Comparison of ENCODE assay signal across 1 cellular context in the genomic region with DNA sequence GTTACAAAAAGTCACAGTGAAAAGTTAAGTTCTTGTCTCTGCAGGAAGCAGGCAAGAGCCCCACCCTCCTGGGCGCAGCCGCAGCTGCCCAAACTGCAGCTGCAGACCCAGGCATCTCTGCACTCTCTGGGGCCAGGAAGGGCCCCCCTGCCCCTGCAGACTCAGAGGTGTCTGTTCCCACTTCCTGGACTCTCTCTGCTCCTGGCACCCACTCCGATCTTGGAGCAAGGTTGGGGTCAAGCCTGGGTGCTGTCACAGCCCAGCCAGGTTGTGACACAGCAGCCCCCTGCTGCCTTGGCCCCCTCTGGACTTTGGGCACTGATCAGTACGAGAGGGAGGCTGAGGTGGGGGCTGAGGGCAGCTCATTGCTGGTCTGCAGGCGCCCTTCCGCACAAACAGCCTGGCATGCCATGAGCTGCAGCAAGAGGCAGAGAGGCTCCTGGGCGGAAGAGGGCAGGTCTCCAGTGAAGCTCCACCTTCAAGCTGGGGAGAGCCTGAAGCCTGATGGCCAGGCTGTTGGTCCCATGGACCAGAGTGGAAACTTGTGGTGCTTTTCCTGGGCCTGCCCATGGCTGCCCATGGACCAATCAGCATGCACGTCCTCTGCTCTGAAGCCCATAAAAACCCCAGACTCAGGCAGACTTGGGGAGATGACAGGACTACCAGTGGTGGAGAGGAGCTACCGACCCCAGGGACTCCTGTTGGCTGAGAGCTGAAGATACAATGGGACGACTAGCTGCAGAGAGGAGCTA.
TF ChIP-seq lines count a peak whose summit lies in the region.

No MANE protein-coding gene starts in this region.

TF ChIP-seq in HepG2, 621 proteins besides CTCF, POLR2A, EP300 and RAD21 (continued from another document and continues in another):
- TF ChIP-seq, protein P1, sequence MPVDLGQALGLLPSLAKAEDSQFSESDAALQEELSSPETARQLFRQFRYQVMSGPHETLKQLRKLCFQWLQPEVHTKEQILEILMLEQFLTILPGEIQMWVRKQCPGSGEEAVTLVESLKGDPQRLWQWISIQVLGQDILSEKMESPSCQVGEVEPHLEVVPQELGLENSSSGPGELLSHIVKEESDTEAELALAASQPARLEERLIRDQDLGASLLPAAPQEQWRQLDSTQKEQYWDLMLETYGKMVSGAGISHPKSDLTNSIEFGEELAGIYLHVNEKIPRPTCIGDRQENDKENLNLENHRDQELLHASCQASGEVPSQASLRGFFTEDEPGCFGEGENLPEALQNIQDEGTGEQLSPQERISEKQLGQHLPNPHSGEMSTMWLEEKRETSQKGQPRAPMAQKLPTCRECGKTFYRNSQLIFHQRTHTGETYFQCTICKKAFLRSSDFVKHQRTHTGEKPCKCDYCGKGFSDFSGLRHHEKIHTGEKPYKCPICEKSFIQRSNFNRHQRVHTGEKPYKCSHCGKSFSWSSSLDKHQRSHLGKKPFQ (CRISPR knock-in tag; IDR thresholded peaks at IDR 0.05; ENCODE audit: insufficient replicate concordance): no peak
- TF ChIP-seq ZNF557 (CRISPR knock-in tag; IDR thresholded peaks at IDR 0.05): no peak
- TF ChIP-seq, protein P2, sequence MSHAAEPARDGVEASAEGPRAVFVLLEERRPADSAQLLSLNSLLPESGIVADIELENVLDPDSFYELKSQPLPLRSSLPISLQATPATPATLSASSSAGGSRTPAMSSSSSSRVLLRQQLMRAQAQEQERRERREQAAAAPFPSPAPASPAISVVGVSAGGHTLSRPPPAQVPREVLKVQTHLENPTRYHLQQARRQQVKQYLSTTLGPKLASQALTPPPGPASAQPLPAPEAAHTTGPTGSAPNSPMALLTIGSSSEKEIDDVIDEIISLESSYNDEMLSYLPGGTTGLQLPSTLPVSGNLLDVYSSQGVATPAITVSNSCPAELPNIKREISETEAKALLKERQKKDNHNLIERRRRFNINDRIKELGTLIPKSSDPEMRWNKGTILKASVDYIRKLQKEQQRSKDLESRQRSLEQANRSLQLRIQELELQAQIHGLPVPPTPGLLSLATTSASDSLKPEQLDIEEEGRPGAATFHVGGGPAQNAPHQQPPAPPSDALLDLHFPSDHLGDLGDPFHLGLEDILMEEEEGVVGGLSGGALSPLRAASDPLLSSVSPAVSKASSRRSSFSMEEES (CRISPR knock-in tag; IDR thresholded peaks at IDR 0.05): no peak
- TF ChIP-seq ZSCAN21 (CRISPR knock-in tag; IDR thresholded peaks at IDR 0.05; ENCODE audit: borderline replicate concordance): no peak; the same call in 1 of the 2 replicates
- peak; percentile 84 for TF ChIP-seq ZNF768 (CRISPR knock-in tag; IDR thresholded peaks at IDR 0.05)
- TF ChIP-seq ZNF121 (CRISPR knock-in tag; IDR thresholded peaks at IDR 0.05): no peak
- TF ChIP-seq, protein P3, sequence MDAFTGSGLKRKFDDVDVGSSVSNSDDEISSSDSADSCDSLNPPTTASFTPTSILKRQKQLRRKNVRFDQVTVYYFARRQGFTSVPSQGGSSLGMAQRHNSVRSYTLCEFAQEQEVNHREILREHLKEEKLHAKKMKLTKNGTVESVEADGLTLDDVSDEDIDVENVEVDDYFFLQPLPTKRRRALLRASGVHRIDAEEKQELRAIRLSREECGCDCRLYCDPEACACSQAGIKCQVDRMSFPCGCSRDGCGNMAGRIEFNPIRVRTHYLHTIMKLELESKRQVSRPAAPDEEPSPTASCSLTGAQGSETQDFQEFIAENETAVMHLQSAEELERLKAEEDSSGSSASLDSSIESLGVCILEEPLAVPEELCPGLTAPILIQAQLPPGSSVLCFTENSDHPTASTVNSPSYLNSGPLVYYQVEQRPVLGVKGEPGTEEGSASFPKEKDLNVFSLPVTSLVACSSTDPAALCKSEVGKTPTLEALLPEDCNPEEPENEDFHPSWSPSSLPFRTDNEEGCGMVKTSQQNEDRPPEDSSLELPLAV (CRISPR knock-in tag; conservative IDR thresholded peaks at IDR 0.05; ENCODE audit: low read depth): no peak
- no peak for TF ChIP-seq MBNL3 (CRISPR knock-in tag; conservative IDR thresholded peaks at IDR 0.05)
- TF ChIP-seq PAWR (CRISPR knock-in tag; IDR thresholded peaks at IDR 0.05; ENCODE audit: borderline replicate concordance): no peak; the same call in 1 of the 2 replicates
- TF ChIP-seq, protein P4, sequence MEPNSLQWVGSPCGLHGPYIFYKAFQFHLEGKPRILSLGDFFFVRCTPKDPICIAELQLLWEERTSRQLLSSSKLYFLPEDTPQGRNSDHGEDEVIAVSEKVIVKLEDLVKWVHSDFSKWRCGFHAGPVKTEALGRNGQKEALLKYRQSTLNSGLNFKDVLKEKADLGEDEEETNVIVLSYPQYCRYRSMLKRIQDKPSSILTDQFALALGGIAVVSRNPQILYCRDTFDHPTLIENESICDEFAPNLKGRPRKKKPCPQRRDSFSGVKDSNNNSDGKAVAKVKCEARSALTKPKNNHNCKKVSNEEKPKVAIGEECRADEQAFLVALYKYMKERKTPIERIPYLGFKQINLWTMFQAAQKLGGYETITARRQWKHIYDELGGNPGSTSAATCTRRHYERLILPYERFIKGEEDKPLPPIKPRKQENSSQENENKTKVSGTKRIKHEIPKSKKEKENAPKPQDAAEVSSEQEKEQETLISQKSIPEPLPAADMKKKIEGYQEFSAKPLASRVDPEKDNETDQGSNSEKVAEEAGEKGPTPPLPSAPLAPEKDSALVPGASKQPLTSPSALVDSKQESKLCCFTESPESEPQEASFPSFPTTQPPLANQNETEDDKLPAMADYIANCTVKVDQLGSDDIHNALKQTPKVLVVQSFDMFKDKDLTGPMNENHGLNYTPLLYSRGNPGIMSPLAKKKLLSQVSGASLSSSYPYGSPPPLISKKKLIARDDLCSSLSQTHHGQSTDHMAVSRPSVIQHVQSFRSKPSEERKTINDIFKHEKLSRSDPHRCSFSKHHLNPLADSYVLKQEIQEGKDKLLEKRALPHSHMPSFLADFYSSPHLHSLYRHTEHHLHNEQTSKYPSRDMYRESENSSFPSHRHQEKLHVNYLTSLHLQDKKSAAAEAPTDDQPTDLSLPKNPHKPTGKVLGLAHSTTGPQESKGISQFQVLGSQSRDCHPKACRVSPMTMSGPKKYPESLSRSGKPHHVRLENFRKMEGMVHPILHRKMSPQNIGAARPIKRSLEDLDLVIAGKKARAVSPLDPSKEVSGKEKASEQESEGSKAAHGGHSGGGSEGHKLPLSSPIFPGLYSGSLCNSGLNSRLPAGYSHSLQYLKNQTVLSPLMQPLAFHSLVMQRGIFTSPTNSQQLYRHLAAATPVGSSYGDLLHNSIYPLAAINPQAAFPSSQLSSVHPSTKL (CRISPR knock-in tag; IDR thresholded peaks at IDR 0.05): peak; percentile 54; the same call in 1 of the 2 replicates
- no peak for TF ChIP-seq ZNF234 (CRISPR knock-in tag; conservative IDR thresholded peaks at IDR 0.05)
- TF ChIP-seq, protein P5, sequence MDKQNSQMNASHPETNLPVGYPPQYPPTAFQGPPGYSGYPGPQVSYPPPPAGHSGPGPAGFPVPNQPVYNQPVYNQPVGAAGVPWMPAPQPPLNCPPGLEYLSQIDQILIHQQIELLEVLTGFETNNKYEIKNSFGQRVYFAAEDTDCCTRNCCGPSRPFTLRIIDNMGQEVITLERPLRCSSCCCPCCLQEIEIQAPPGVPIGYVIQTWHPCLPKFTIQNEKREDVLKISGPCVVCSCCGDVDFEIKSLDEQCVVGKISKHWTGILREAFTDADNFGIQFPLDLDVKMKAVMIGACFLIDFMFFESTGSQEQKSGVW (CRISPR knock-in tag; IDR thresholded peaks at IDR 0.05; ENCODE audit: borderline replicate concordance): no peak
- TF ChIP-seq, protein P6, sequence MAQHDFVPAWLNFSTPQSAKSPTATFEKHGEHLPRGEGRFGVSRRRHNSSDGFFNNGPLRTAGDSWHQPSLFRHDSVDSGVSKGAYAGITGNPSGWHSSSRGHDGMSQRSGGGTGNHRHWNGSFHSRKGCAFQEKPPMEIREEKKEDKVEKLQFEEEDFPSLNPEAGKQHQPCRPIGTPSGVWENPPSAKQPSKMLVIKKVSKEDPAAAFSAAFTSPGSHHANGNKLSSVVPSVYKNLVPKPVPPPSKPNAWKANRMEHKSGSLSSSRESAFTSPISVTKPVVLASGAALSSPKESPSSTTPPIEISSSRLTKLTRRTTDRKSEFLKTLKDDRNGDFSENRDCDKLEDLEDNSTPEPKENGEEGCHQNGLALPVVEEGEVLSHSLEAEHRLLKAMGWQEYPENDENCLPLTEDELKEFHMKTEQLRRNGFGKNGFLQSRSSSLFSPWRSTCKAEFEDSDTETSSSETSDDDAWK (CRISPR knock-in tag; IDR thresholded peaks at IDR 0.05): no peak
- TF ChIP-seq FOXJ3 (CRISPR knock-in tag; IDR thresholded peaks at IDR 0.05; ENCODE audit: borderline replicate concordance): no peak
- TF ChIP-seq EED (CRISPR knock-in tag; IDR thresholded peaks at IDR 0.05): 0 out of 2 replicates have a peak, but pooled peaks have one; percentile 55
- TF ChIP-seq FOSL2 (CRISPR knock-in tag; IDR thresholded peaks at IDR 0.05): peak; percentile 53; the same call in 1 of the 2 replicates
- TF ChIP-seq ZBTB7A (CRISPR knock-in tag; IDR thresholded peaks at IDR 0.05): peak; percentile 97
- TF ChIP-seq HOXA7 (CRISPR knock-in tag; IDR thresholded peaks at IDR 0.05): no peak
- TF ChIP-seq, protein P7, sequence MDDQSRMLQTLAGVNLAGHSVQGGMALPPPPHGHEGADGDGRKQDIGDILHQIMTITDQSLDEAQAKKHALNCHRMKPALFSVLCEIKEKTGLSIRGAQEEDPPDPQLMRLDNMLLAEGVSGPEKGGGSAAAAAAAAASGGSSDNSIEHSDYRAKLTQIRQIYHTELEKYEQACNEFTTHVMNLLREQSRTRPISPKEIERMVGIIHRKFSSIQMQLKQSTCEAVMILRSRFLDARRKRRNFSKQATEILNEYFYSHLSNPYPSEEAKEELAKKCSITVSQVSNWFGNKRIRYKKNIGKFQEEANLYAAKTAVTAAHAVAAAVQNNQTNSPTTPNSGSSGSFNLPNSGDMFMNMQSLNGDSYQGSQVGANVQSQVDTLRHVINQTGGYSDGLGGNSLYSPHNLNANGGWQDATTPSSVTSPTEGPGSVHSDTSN (CRISPR knock-in tag; IDR thresholded peaks at IDR 0.05; ENCODE audit: borderline replicate concordance): no peak
- peak; percentile 82 for TF ChIP-seq ZNF772 (CRISPR knock-in tag; IDR thresholded peaks at IDR 0.05)
- peak; percentile 64; the same call in 1 of the 2 replicates for TF ChIP-seq KDM3A (CRISPR knock-in tag; IDR thresholded peaks at IDR 0.05; ENCODE audit: low read depth)
- TF ChIP-seq, protein P8, sequence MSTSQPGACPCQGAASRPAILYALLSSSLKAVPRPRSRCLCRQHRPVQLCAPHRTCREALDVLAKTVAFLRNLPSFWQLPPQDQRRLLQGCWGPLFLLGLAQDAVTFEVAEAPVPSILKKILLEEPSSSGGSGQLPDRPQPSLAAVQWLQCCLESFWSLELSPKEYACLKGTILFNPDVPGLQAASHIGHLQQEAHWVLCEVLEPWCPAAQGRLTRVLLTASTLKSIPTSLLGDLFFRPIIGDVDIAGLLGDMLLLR (CRISPR knock-in tag; IDR thresholded peaks at IDR 0.05): no peak
- TF ChIP-seq TRIM24 (CRISPR knock-in tag; IDR thresholded peaks at IDR 0.05): no peak
- TF ChIP-seq PHF20 (CRISPR knock-in tag; IDR thresholded peaks at IDR 0.05): peak; percentile 59
- TF ChIP-seq ZSCAN9 (CRISPR knock-in tag; IDR thresholded peaks at IDR 0.05; ENCODE audit: borderline replicate concordance): no peak; the same call in 1 of the 2 replicates
- no peak for TF ChIP-seq ZSCAN12 (CRISPR knock-in tag; IDR thresholded peaks at IDR 0.05)
- no peak for TF ChIP-seq RARG (CRISPR knock-in tag; IDR thresholded peaks at IDR 0.05; ENCODE audit: low read depth)
- TF ChIP-seq, protein P9, sequence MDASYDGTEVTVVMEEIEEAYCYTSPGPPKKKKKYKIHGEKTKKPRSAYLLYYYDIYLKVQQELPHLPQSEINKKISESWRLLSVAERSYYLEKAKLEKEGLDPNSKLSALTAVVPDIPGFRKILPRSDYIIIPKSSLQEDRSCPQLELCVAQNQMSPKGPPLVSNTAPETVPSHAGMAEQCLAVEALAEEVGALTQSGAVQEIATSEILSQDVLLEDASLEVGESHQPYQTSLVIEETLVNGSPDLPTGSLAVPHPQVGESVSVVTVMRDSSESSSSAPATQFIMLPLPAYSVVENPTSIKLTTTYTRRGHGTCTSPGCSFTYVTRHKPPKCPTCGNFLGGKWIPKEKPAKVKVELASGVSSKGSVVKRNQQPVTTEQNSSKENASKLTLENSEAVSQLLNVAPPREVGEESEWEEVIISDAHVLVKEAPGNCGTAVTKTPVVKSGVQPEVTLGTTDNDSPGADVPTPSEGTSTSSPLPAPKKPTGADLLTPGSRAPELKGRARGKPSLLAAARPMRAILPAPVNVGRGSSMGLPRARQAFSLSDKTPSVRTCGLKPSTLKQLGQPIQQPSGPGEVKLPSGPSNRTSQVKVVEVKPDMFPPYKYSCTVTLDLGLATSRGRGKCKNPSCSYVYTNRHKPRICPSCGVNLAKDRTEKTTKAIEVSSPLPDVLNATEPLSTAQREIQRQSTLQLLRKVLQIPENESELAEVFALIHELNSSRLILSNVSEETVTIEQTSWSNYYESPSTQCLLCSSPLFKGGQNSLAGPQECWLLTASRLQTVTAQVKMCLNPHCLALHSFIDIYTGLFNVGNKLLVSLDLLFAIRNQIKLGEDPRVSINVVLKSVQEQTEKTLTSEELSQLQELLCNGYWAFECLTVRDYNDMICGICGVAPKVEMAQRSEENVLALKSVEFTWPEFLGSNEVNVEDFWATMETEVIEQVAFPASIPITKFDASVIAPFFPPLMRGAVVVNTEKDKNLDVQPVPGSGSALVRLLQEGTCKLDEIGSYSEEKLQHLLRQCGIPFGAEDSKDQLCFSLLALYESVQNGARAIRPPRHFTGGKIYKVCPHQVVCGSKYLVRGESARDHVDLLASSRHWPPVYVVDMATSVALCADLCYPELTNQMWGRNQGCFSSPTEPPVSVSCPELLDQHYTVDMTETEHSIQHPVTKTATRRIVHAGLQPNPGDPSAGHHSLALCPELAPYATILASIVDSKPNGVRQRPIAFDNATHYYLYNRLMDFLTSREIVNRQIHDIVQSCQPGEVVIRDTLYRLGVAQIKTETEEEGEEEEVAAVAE (CRISPR knock-in tag; IDR thresholded peaks at IDR 0.05; ENCODE audit: borderline replicate concordance): no peak
- TF ChIP-seq, protein P10, sequence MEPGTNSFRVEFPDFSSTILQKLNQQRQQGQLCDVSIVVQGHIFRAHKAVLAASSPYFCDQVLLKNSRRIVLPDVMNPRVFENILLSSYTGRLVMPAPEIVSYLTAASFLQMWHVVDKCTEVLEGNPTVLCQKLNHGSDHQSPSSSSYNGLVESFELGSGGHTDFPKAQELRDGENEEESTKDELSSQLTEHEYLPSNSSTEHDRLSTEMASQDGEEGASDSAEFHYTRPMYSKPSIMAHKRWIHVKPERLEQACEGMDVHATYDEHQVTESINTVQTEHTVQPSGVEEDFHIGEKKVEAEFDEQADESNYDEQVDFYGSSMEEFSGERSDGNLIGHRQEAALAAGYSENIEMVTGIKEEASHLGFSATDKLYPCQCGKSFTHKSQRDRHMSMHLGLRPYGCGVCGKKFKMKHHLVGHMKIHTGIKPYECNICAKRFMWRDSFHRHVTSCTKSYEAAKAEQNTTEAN (CRISPR knock-in tag; conservative IDR thresholded peaks at IDR 0.05): no peak
- TF ChIP-seq ZC3H4 (CRISPR knock-in tag; IDR thresholded peaks at IDR 0.05; ENCODE audit: borderline replicate concordance): no peak
- TF ChIP-seq ZNF776 (CRISPR knock-in tag; IDR thresholded peaks at IDR 0.05): no peak
- no peak for TF ChIP-seq TGIF2 (CRISPR knock-in tag; IDR thresholded peaks at IDR 0.05)
- TF ChIP-seq, protein P11, sequence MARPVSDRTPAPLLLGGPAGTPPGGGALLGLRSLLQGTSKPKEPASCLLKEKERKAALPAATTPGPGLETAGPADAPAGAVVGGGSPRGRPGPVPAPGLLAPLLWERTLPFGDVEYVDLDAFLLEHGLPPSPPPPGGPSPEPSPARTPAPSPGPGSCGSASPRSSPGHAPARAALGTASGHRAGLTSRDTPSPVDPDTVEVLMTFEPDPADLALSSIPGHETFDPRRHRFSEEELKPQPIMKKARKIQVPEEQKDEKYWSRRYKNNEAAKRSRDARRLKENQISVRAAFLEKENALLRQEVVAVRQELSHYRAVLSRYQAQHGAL (CRISPR knock-in tag; IDR thresholded peaks at IDR 0.05; ENCODE audit: not compliant biosample characterization): no peak
- TF ChIP-seq MZF1 (CRISPR knock-in tag; IDR thresholded peaks at IDR 0.05; ENCODE audit: borderline replicate concordance): no peak
- TF ChIP-seq GABPA (IDR thresholded peaks at IDR 0.05; ENCODE audit: low read depth, low read length): no peak
- peak; percentile 65 for TF ChIP-seq GABPA (CRISPR knock-in tag; IDR thresholded peaks at IDR 0.05; ENCODE audit: low read depth)
- no peak for TF ChIP-seq ZNF263 (CRISPR knock-in tag; IDR thresholded peaks at IDR 0.05)
